ENCODE assay signal across 2 cellular contexts in genomic region chr16:71351558-71351901, GRCh38.
A peak's percentile ranks its signal among the peaks of the same experiment; 100 is the strongest.
TF ChIP-seq lines count a peak whose summit lies in the region.

No MANE protein-coding gene starts in this region.

TF ChIP-seq in liver, 16 proteins besides CTCF, POLR2A, EP300 and RAD21 (continued from another document):
- TF ChIP-seq ZBTB33 (IDR thresholded peaks at IDR 0.05) (no peak), REST (IDR thresholded peaks at IDR 0.05) (no peak), RXRA (IDR thresholded peaks at IDR 0.05) (peak in 1 of 2 donors; percentile 9), SP1 (IDR thresholded peaks at IDR 0.05) (peak; percentile 44), MAX (IDR thresholded peaks at IDR 0.05) (no peak)

TF ChIP-seq in HepG2, 621 proteins besides CTCF, POLR2A, EP300 and RAD21 (continued from another document):
- TF ChIP-seq MBD4 (IDR thresholded peaks at IDR 0.05; ENCODE audit: borderline replicate concordance, low read length) (no peak), BORCS8-MEF2B (CRISPR knock-in tag; IDR thresholded peaks at IDR 0.05) (no peak), PTBP1 (IDR thresholded peaks at IDR 0.05; ENCODE audit: low read depth, low read length, poor library complexity, severe bottlenecking) (no peak)
TF ChIP-seq in HepG2: peak in this region for 0.
